In genomic region chr22:31872209-31872608, GRCh38 we compare ENCODE assay signal across 13 cellular contexts.
A peak's percentile ranks its signal among the peaks of the same experiment; 100 is the strongest.
DNase-seq lines count a peak whose midpoint lies in the region; ATAC-seq, FAIRE-seq and TF ChIP-seq lines count a peak whose summit lies in the region.
"Had no signal": no experiment of that assay in that cellular context is flagged by ENCODE, and none has a peak within 500 bp of the region (broad histone marks: within the 10 kb centered on the region; RNA-seq: fewer than 3 reads in every experiment).

No MANE protein-coding gene starts in this region.

- H3K9me3 ChIP-seq in keratinocyte (ENCODE audit: control insufficient read depth, low read depth, low read length) = no peaks in the 10 kb centered on the region
- H3K9me3 ChIP-seq: pancreas had no signal

- no peak for ATAC-seq in GM18498 (IDR thresholded peaks at IDR 0.05; ENCODE audit: unreplicated experiment)

- no peak overlapping the region for H3K9ac ChIP-seq in keratinocyte (ENCODE audit: control insufficient read depth, extremely low read depth, insufficient read depth, low read length)

- peak in 1 of 3 experiments; percentile 19 for TF ChIP-seq CTCF in keratinocyte (optimal IDR thresholded peaks at IDR 0.05 in 1 of 3, IDR thresholded peaks at IDR 0.05 in 1 of 3, conservative IDR thresholded peaks at IDR 0.05 in 1 of 3; ENCODE audit: extremely low read depth in 1 of 3, insufficient read depth in 2 of 3, low read length in 3 of 3)

- no peak overlapping the region for H3K27ac ChIP-seq in keratinocyte (ENCODE audit: control insufficient read depth, insufficient read depth, low read length)
- H3K27ac ChIP-seq: pancreas had no signal

- H3K9me1 ChIP-seq in keratinocyte (ENCODE audit: control insufficient read depth, extremely low read depth, insufficient read depth, low read length) = no peaks in the 10 kb centered on the region

- DNase-seq in ELF-1 (ENCODE audit: low read depth, low spot score) (peak; percentile 14), HUDEP-2 (lab: John Stamatoyannopoulos, UW; ENCODE audit: unreplicated experiment in 76 of 76) (peak in 61 of 76 experiments; percentile 4 to 70 (median 33)), keratinocyte (ENCODE audit: low read depth, low spot score) (no peak), HPDE6-E6E7 (ENCODE audit: extremely low spot score) (no peak), NCI-H2227 treated with DMSO at 0.1 percent for 48 hours (lab: John Stamatoyannopoulos, UW) (no peak), AG08396 (ENCODE audit: low spot score) (no peak)
- DNase-seq in activated CD4-positive, alpha-beta T cell treated with anti-CD3 and anti-CD28 coated beads, Interleukin-2, amount 50 U/mL, for 1 hour = peak; percentile 5
- DNase-seq: activated gamma-delta T cell; effector CD8-positive, alpha-beta T cell; NCI-H446 treated with DMSO at 0.1 percent for 48 hours; pancreas had no signal

- peaks cover 2 to 8% of the 10 kb centered on the region in 2 experiments for H3K36me3 ChIP-seq in keratinocyte (ENCODE audit: control insufficient read depth in 2 of 2, extremely low read depth in 1 of 2, insufficient read depth in 2 of 2, low read length in 2 of 2)

- no peak overlapping the region for H3K4me2 ChIP-seq in keratinocyte (ENCODE audit: control insufficient read depth, extremely low read depth, insufficient read depth, low read depth, low read length)

- dilution Hi-C loops in keratinocyte (cut with MboI; ENCODE audit: extremely low pct_ligation_motif_present, low sequenced_read_pairs) = no loop called here

- H2AFZ ChIP-seq in keratinocyte (ENCODE audit: control insufficient read depth, low read length) = no peak overlapping the region

- peak; percentile 51 for FAIRE-seq in keratinocyte (lab: Jason Lieb, UNC)
- FAIRE-seq: D721Med, pancreas had no signal

- no peak overlapping the region for H3K4me3 ChIP-seq in keratinocyte (ENCODE audit: control insufficient read depth in 2 of 3, extremely low read depth in 1 of 3, insufficient read depth in 2 of 3, low read depth in 1 of 3, low read length in 3 of 3)
- H3K4me3 ChIP-seq: pancreas had no signal

- H4K20me1 ChIP-seq in keratinocyte (ENCODE audit: control insufficient read depth, extremely low read depth, insufficient read depth, low read length) = no peaks in the 10 kb centered on the region

- no peaks in the 10 kb centered on the region for H3K79me2 ChIP-seq in keratinocyte (ENCODE audit: control insufficient read depth, insufficient read depth, low read length)

- H3K4me1 ChIP-seq in keratinocyte (ENCODE audit: control insufficient read depth, extremely low read depth, insufficient read depth, low read length) = peaks cover 35% of the 10 kb centered on the region
- H3K4me1 ChIP-seq: pancreas had no signal

- H3K27me3 ChIP-seq in keratinocyte (ENCODE audit: control insufficient read depth, extremely low read depth, insufficient read depth, low read length) = no peaks in the 10 kb centered on the region
- H3K27me3 ChIP-seq: pancreas had no signal

Comparison
In these comparisons a context has a peak if more than half of its experiments do, and no peak if none do; other contexts are left out.
1. DNase-seq: peak in ELF-1 (single experiment), HUDEP-2 (61 of 76) and activated CD4-positive, alpha-beta T cell treated with anti-CD3 and anti-CD28 coated beads, Interleukin-2, amount 50 U/mL, for 1 hour (single experiment); none in keratinocyte (single experiment), HPDE6-E6E7 (single experiment), NCI-H2227 treated with DMSO at 0.1 percent for 48 hours (single experiment) and AG08396 (single experiment).